ENCODE assay signal across 8 cellular contexts in genomic region chr11:8682219-8683114, GRCh38. TPM values are rescaled to one million over a fixed set of nuclear protein-coding genes. Genes with fewer than 3 reads are reported as not detected.
A peak's percentile ranks its signal among the peaks of the same experiment; 100 is the strongest.
DNase-seq lines count a peak whose midpoint lies in the region; ATAC-seq and TF ChIP-seq lines count a peak whose summit lies in the region.

Gene RPL27A (plus strand): TSS chr11:8682792. CDS start chr11:8682814, 22 bp downstream.
Gene TRIM66 (minus strand): TSS chr11:8682665. CDS start chr11:8672274, 10,391 bp downstream.

- peak within 1 kb of the TSS; percentile 91 for H3K4me3 ChIP-seq in LNCaP clone FGC (ENCODE audit: low read depth, low read length)
- peak within 1 kb of the TSS; percentile 89 to 100 (median 97) for H3K4me3 ChIP-seq in fibroblast of lung (replicated peaks in 1 of 4; ENCODE audit: control extremely low read depth in 1 of 4, insufficient read depth in 1 of 4, low read depth in 3 of 4, low read length in 4 of 4)

- H3K27me3 Mint-ChIP-seq in natural killer cell (ENCODE audit: low read depth in 2 of 2): no peaks in the 10 kb centered on the region

- no peaks in the 10 kb centered on the region for H3K27me3 ChIP-seq in fibroblast of lung (ENCODE audit: control insufficient read depth, insufficient read depth, low read length)

- TF ChIP-seq CTCF in LNCaP clone FGC (IDR thresholded peaks at IDR 0.05; ENCODE audit: control insufficient read depth, extremely low read depth, insufficient read depth): no peak
- TF ChIP-seq CTCF in fibroblast of lung (conservative IDR thresholded peaks at IDR 0.05 in 1 of 2, IDR thresholded peaks at IDR 0.05 in 1 of 2; ENCODE audit: low read depth in 1 of 2, low read length in 2 of 2): peak in 1 of 2 donors; percentile 16
- no peak for TF ChIP-seq CTCF in natural killer cell (IDR thresholded peaks at IDR 0.05)

- H3K4me2 ChIP-seq in fibroblast of lung (ENCODE audit: extremely low read depth, insufficient read depth, low read length): peak within 1 kb of the TSS; percentile 95

- H3K4me3 Mint-ChIP-seq in natural killer cell: peak within 1 kb of the TSS; percentile 87

- peaks cover 6% of the 10 kb centered on the region for H3K4me1 ChIP-seq in fibroblast of lung (ENCODE audit: control insufficient read depth, extremely low read depth, insufficient read depth, low read length)

- no peaks in the 10 kb centered on the region for H4K20me1 ChIP-seq in fibroblast of lung (ENCODE audit: control insufficient read depth, extremely low read depth, insufficient read depth, low read length)

- H3K4me1 Mint-ChIP-seq in natural killer cell: peaks cover 31 to 37% of the 10 kb centered on the region in 2 donors

- DNase-seq in EL: peak; percentile 97
- peak; percentile 96 for DNase-seq in H4 (ENCODE audit: low spot score)
- DNase-seq in LNCaP clone FGC (ENCODE audit: low read depth): peak; percentile 86
- peak; percentile 94 for DNase-seq in RPMI8226
- DNase-seq in activated T-helper 1 cell treated with anti-CD3 and anti-CD28 coated beads, Interleukin-2, amount 50 U/mL, for 16 hours (ENCODE audit: low read depth in 1 of 2, low spot score in 1 of 2): peak; percentile 98 to 99
- peak; percentile 94 to 97 for DNase-seq in fibroblast of lung (ENCODE audit: low read depth in 2 of 2)
- peak; percentile 100 for DNase-seq in natural killer cell
- peak; percentile 95 to 99 (median 98) for DNase-seq in stimulated activated naive CD4-positive, alpha-beta T cell (lab: John Stamatoyannopoulos, UW)

- H3K9me3 ChIP-seq in fibroblast of lung (ENCODE audit: control insufficient read depth, insufficient read depth, low read depth, low read length): no peaks in the 10 kb centered on the region

- peaks cover 18% of the 10 kb centered on the region for H3K36me3 ChIP-seq in fibroblast of lung (ENCODE audit: control insufficient read depth, insufficient read depth, low read length)

- no peaks in the 10 kb centered on the region for H3K36me3 Mint-ChIP-seq in natural killer cell

- peaks cover 43% of the 10 kb centered on the region for H3K79me2 ChIP-seq in fibroblast of lung (ENCODE audit: control insufficient read depth, insufficient read depth, low read length)

- no peaks in the 10 kb centered on the region for H3K9me3 Mint-ChIP-seq in natural killer cell

- H3K9ac ChIP-seq in fibroblast of lung (ENCODE audit: insufficient read depth, low read length): peak within 1 kb of the TSS; percentile 99

- peak within 1 kb of the TSS; percentile 93 for H3K27ac Mint-ChIP-seq in natural killer cell

- peak within 1 kb of the TSS; percentile 22 for H2AFZ ChIP-seq in fibroblast of lung (ENCODE audit: low read length)

- ATAC-seq in natural killer cell: peak; percentile 95 to 99 (median 96)

- peak within 1 kb of the TSS; percentile 98 for H3K27ac ChIP-seq in fibroblast of lung (ENCODE audit: insufficient read depth, low read length)

- intact Hi-C loops in natural killer cell (cut with micrococcal nuclease): loop anchor here (1.0 to 5.0 kb wide), 3 partner anchors 95 to 282 kb away; partner anchors contain the start of gene TMEM9B

RNA-seq across cellular contexts. Expression of gene RPL27A, which starts in this region (rescaled TPM):
- total RNA-seq in H4 (2014; rRNA removed; shearing (Covaris generic)): 1,580 and 1,699 TPM in 2 replicates
- total RNA-seq in fibroblast of lung (1,035 and 1,237 TPM in 2 replicates), natural killer cell (1,000 to 10,000 TPM in 1 of 3 donors, 100 to 1,000 TPM in 2; 672 to 1,208 (median 807) TPM)
- polyA plus RNA-seq in fibroblast of lung: 874 and 1,114 TPM in 2 replicates
- 1,974 and 2,490 TPM in 2 replicates for polyA plus RNA-seq in fibroblast of lung (2012)
- 125 and 220 TPM in 2 replicates for polyA minus RNA-seq in fibroblast of lung (ENCODE audit: low replicate concordance)

RNA-seq across cellular contexts. Expression of gene TRIM66, which starts in this region (rescaled TPM):
- 1.8 and 3.4 TPM in 2 replicates for total RNA-seq in H4 (2014; rRNA removed; shearing (Covaris generic))
- 5.6 and 13.7 TPM in 2 replicates for total RNA-seq in fibroblast of lung
- 2.5 and 3.9 TPM in 2 replicates for polyA plus RNA-seq in fibroblast of lung
- 1.5 and 1.6 TPM in 2 replicates for polyA plus RNA-seq in fibroblast of lung (2012)
- polyA minus RNA-seq in fibroblast of lung (ENCODE audit: low replicate concordance): 2.0 and 2.7 TPM in 2 replicates
- 10 to 100 TPM; 13.7 to 24.4 (median 14.3) TPM for total RNA-seq in natural killer cell

Comparison
In these comparisons a context has a peak if more than half of its experiments do, and no peak if none do; other contexts are left out.
1. Peak in every context shown above with its lines: DNase-seq, ATAC-seq, H3K4me3 ChIP-seq and H3K27ac ChIP-seq.